10 cellular contexts compared by ENCODE assay signal in the genomic region with DNA sequence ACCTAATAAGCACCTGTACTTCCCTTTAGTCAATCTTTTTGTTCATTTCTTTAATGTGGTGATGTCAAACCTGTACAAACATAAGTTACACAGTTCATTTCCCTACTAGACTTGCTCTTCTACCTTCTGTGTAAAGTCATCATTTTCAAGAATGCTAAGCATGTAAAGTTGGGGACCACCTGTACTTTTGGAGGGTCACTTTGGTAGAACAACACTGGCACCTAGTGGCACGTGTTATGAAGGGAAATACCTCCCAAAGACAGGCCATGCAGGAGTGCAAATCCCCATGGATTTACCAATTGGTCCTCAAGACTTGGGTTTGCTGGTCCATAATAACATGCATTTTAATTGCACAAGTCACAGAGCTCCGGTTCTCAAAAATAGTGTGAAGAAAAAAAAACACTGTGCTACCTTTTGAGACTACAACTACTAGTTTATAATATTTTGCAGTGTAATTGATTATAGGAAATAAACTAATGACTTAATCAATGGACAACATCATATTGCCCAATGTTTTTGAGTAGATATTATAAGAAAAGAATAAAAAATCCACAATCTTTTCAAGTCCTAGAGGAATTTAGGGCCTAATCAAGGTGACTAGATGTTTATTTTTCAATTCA.
DNase-seq lines count a peak whose midpoint lies in the region; ATAC-seq and TF ChIP-seq lines count a peak whose summit lies in the region.
"Had no signal": no experiment of that assay in that cellular context is flagged by ENCODE, and none has a peak within 500 bp of the region (broad histone marks: within the 10 kb centered on the region; RNA-seq: fewer than 3 reads in every experiment).

No MANE protein-coding gene starts in this region.

- peak; percentile 57 for TF ChIP-seq CTCF in foreskin fibroblast (IDR thresholded peaks at IDR 0.05; ENCODE audit: low read depth, low read length)
- TF ChIP-seq CTCF in prostate gland (IDR thresholded peaks at IDR 0.05): peak in 3 of 4 experiments; percentile 47 to 76 (median 61)

- H3K27me3 ChIP-seq in prostate gland (replicated peaks; ENCODE audit: insufficient read depth): no peaks in the 10 kb centered on the region
- H3K27me3 ChIP-seq: ovary had no signal

- DNase-seq in Daoy (ENCODE audit: low read depth): peak; percentile 82
- peak; percentile 25 to 71 for DNase-seq in foreskin fibroblast
- peak; percentile 21 for DNase-seq in prostate gland (ENCODE audit: low spot score)
- no peak for DNase-seq in T-helper 1 cell
- DNase-seq: activated B cell treated with CpG ODN at 0.5 μM for 24 hours had no signal

- ATAC-seq in HG02798 (IDR thresholded peaks at IDR 0.05; ENCODE audit: poor library complexity, unreplicated experiment) (peak; percentile 40), SK-N-SH treated with all-trans-retinoic acid at 6 μM for 48 hours (peak; percentile 83), HG03342 (IDR thresholded peaks at IDR 0.05; ENCODE audit: unreplicated experiment) (no peak), GM18909 (IDR thresholded peaks at IDR 0.05; ENCODE audit: poor library complexity, unreplicated experiment) (no peak)

- H3K4me3 ChIP-seq in foreskin fibroblast (ENCODE audit: low read depth in 1 of 2, low read length in 2 of 2) (no peak overlapping the region), prostate gland (no peak overlapping the region)
- H3K4me3 ChIP-seq: ovary had no signal

- no peaks in the 10 kb centered on the region for H3K36me3 ChIP-seq in prostate gland
- H3K36me3 ChIP-seq: ovary had no signal

- no peak for TF ChIP-seq POLR2A in prostate gland (IDR thresholded peaks at IDR 0.05)

- no peak overlapping the region for H3K27ac ChIP-seq in prostate gland
- H3K27ac ChIP-seq: ovary had no signal

- 16% methylated on average over 2 of the region's 2 CpGs for WGBS in prostate gland

- H3K4me1 ChIP-seq in prostate gland (replicated peaks): no peaks in the 10 kb centered on the region

- H3K9me3 ChIP-seq in prostate gland: no peaks in the 10 kb centered on the region
- H3K9me3 ChIP-seq: ovary had no signal

- intact Hi-C loops in prostate gland (cut with DNase I): loop anchor here (5.0 kb wide), 2 partner anchors 430 to 735 kb away; partner anchors contain the start of gene IGFBP3

TF ChIP-seq in SK-N-SH treated with all-trans-retinoic acid at 6 μM for 48 hours, 23 proteins besides CTCF, POLR2A, EP300 and RAD21:
- no peak for TF ChIP-seq ZFP30 (CRISPR knock-in tag; IDR thresholded peaks at IDR 0.05)
- no peak for TF ChIP-seq TOX (CRISPR knock-in tag; IDR thresholded peaks at IDR 0.05; ENCODE audit: borderline replicate concordance)
- no peak for TF ChIP-seq GLIS3 (CRISPR knock-in tag; IDR thresholded peaks at IDR 0.05)
- TF ChIP-seq TCF4 (CRISPR knock-in tag; IDR thresholded peaks at IDR 0.05; ENCODE audit: borderline replicate concordance): no peak
- no peak for TF ChIP-seq ZC3H10 (CRISPR knock-in tag; IDR thresholded peaks at IDR 0.05)
- no peak for TF ChIP-seq ISL1 (CRISPR knock-in tag; IDR thresholded peaks at IDR 0.05)
- TF ChIP-seq CREB5 (CRISPR knock-in tag; IDR thresholded peaks at IDR 0.05; ENCODE audit: low read depth): no peak
- no peak for TF ChIP-seq CSRNP3 (CRISPR knock-in tag; IDR thresholded peaks at IDR 0.05)
- TF ChIP-seq, protein P1, sequence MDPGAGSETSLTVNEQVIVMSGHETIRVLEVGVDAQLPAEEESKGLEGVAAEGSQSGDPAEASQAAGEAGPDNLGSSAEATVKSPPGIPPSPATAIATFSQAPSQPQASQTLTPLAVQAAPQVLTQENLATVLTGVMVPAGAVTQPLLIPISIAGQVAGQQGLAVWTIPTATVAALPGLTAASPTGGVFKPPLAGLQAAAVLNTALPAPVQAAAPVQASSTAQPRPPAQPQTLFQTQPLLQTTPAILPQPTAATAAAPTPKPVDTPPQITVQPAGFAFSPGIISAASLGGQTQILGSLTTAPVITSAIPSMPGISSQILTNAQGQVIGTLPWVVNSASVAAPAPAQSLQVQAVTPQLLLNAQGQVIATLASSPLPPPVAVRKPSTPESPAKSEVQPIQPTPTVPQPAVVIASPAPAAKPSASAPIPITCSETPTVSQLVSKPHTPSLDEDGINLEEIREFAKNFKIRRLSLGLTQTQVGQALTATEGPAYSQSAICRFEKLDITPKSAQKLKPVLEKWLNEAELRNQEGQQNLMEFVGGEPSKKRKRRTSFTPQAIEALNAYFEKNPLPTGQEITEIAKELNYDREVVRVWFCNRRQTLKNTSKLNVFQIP (CRISPR knock-in tag; IDR thresholded peaks at IDR 0.05; ENCODE audit: borderline replicate concordance, low read depth): no peak
- no peak for TF ChIP-seq BACH2 (CRISPR knock-in tag; IDR thresholded peaks at IDR 0.05; ENCODE audit: borderline replicate concordance)
- TF ChIP-seq ARNTL (CRISPR knock-in tag; IDR thresholded peaks at IDR 0.05; ENCODE audit: borderline replicate concordance, low read depth): no peak
- TF ChIP-seq, protein P2, sequence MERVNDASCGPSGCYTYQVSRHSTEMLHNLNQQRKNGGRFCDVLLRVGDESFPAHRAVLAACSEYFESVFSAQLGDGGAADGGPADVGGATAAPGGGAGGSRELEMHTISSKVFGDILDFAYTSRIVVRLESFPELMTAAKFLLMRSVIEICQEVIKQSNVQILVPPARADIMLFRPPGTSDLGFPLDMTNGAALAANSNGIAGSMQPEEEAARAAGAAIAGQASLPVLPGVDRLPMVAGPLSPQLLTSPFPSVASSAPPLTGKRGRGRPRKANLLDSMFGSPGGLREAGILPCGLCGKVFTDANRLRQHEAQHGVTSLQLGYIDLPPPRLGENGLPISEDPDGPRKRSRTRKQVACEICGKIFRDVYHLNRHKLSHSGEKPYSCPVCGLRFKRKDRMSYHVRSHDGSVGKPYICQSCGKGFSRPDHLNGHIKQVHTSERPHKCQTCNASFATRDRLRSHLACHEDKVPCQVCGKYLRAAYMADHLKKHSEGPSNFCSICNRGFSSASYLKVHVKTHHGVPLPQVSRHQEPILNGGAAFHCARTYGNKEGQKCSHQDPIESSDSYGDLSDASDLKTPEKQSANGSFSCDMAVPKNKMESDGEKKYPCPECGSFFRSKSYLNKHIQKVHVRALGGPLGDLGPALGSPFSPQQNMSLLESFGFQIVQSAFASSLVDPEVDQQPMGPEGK (CRISPR knock-in tag; IDR thresholded peaks at IDR 0.05; ENCODE audit: borderline replicate concordance): no peak

Comparison
In these comparisons a context has a peak if more than half of its experiments do, and no peak if none do; other contexts are left out.
1. DNase-seq: peak in Daoy (single experiment), foreskin fibroblast (2 of 2) and prostate gland (single experiment); none in T-helper 1 cell (0 of 5).
2. ATAC-seq: peak in HG02798 (single experiment) and SK-N-SH treated with all-trans-retinoic acid at 6 μM for 48 hours (single experiment); none in HG03342 (single experiment) and GM18909 (single experiment).